Comparison of ENCODE assay signal across 17 cellular contexts in the genomic region with DNA sequence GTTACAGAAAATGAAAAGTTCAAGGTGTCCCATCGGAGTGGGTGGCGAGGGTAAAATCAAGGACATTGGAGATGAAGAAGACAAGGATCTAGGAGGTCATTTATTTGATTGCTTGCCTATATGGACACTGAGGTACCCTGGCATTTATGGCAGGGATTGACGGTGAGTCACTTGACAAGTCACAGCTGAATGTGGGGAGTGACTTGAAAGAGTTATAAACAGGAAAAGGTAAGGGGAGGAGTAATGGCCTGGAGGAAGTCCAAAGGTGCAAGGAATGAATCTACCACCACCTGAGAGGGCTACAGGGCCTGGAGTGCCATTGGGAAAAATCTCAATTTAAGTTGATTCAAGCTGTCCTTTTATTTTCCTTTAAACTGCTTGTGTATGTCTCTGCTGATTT. TPM values are rescaled to one million over a fixed set of nuclear protein-coding genes. Genes with fewer than 3 reads are reported as not detected.
DNase-seq lines count a peak whose midpoint lies in the region; ATAC-seq and TF ChIP-seq lines count a peak whose summit lies in the region.
"Had no signal": no experiment of that assay in that cellular context is flagged by ENCODE, and none has a peak within 500 bp of the region (broad histone marks: within the 10 kb centered on the region; RNA-seq: fewer than 3 reads in every experiment).

No MANE protein-coding gene starts in this region.

- CTCF ChIA-PET in PC-9 (lab: Charles Lee), result no interaction called here
- CTCF ChIA-PET in activated CD4-positive, alpha-beta T cell treated with anti-CD3 and anti-CD28 coated beads for 36 hours (lab: Charles Lee), result interaction anchor here (1.0 to 1.8 kb wide), 4 partner anchors 9 to 135 kb away, joined by 3 to 12 read pairs (median 4); partner anchors contain the start of gene SGO1

- no peak overlapping the region for H3K27ac ChIP-seq in colonic mucosa
- no peak overlapping the region for H3K27ac ChIP-seq in PC-9

- H3K36me3 Mint-ChIP-seq in activated CD4-positive, alpha-beta T cell treated with anti-CD3 and anti-CD28 coated beads for 36 hours (ENCODE audit: low read depth), result no peaks in the 10 kb centered on the region
- H3K36me3 Mint-ChIP-seq: CD8-positive, alpha-beta T cell had no signal

- POLR2A ChIA-PET in PC-9 (lab: Charles Lee; ENCODE audit: unreplicated experiment), result no interaction called here
- POLR2A ChIA-PET in activated CD4-positive, alpha-beta T cell treated with anti-CD3 and anti-CD28 coated beads for 36 hours (lab: Charles Lee), result interaction anchor here (0.6 kb wide), 1 partner anchor 1051 kb away, joined by 4 read pairs; no protein-coding TSS in a partner anchor

- H3K9ac ChIP-seq in colonic mucosa (ENCODE audit: low read depth in 2 of 2, low read length in 2 of 2), result no peak overlapping the region

- H3F3A ChIP-seq in PC-9 (ENCODE audit: insufficient read depth, low read depth), result no peaks in the 10 kb centered on the region

- H3K4me1 Mint-ChIP-seq in activated CD4-positive, alpha-beta T cell treated with anti-CD3 and anti-CD28 coated beads for 36 hours, result peaks cover 5% of the 10 kb centered on the region
- H3K4me1 Mint-ChIP-seq: B cell had no signal

- H3K9me3 Mint-ChIP-seq in activated CD4-positive, alpha-beta T cell treated with anti-CD3 and anti-CD28 coated beads for 36 hours (ENCODE audit: low read depth), result no peaks in the 10 kb centered on the region
- H3K9me3 Mint-ChIP-seq: CD8-positive, alpha-beta T cell had no signal

- no peak overlapping the region for H3K4me2 ChIP-seq in PC-9

- H3K27me3 Mint-ChIP-seq in activated CD4-positive, alpha-beta T cell treated with anti-CD3 and anti-CD28 coated beads for 36 hours, result no peaks in the 10 kb centered on the region
- H3K27me3 Mint-ChIP-seq: B cell had no signal

- H3K36me3 ChIP-seq in colonic mucosa, result no peaks in the 10 kb centered on the region
- H3K36me3 ChIP-seq in PC-9 (ENCODE audit: low read depth), result no peaks in the 10 kb centered on the region

- H3K4me3 ChIP-seq in colonic mucosa (no peak overlapping the region), PC-9 (no peak overlapping the region)

- no TSS peak for BruUV-seq in PC-9 (replicated peaks; lab: Mats Ljungman, UMichigan)

- H3K27ac Mint-ChIP-seq in activated CD4-positive, alpha-beta T cell treated with anti-CD3 and anti-CD28 coated beads for 36 hours, result no peak overlapping the region
- H3K27ac Mint-ChIP-seq: B cell; CD8-positive, alpha-beta T cell had no signal

- intact Hi-C loops in colonic mucosa (cut with DNase I) (no loop called here), left colon (cut with DNase I, micrococcal nuclease) (no loop called here), PC-9 (cut with micrococcal nuclease; ENCODE audit: unreplicated experiment) (no loop called here)
- intact Hi-C loops in activated CD4-positive, alpha-beta T cell treated with anti-CD3 and anti-CD28 coated beads for 36 hours (cut with DNase I, micrococcal nuclease), result no loop called here

- H3K4me3 Mint-ChIP-seq in activated CD4-positive, alpha-beta T cell treated with anti-CD3 and anti-CD28 coated beads for 36 hours, result no peak overlapping the region
- H3K4me3 Mint-ChIP-seq: B cell; CD8-positive, alpha-beta T cell had no signal

- no peaks in the 10 kb centered on the region for H3K9me3 ChIP-seq in colonic mucosa
- no peaks in the 10 kb centered on the region for H3K9me3 ChIP-seq in PC-9 (ENCODE audit: insufficient read depth, low read depth)

- ATAC-seq in left colon, result peak; percentile 100
- ATAC-seq in activated CD4-positive, alpha-beta T cell treated with anti-CD3 and anti-CD28 coated beads for 36 hours, result no peak
- ATAC-seq: CD8-positive, alpha-beta T cell had no signal

- H3K79me2 ChIP-seq in PC-9 (ENCODE audit: low read depth), result no peaks in the 10 kb centered on the region

- TF ChIP-seq CTCF in colonic mucosa (IDR thresholded peaks at IDR 0.05) (no peak), PC-9 (conservative IDR thresholded peaks at IDR 0.05) (no peak)

- DNase-seq in ELR (ENCODE audit: low read depth), result peak; percentile 14
- peak; percentile 63 for DNase-seq in M059J (ENCODE audit: low read depth)
- DNase-seq in colonic mucosa, result peak; percentile 44
- DNase-seq in left colon, result peak; percentile 6 to 35
- no peak for DNase-seq in NCI-H524 (lab: John Stamatoyannopoulos, UW)
- no peak for DNase-seq in activated T-cell treated with anti-CD3 and anti-CD28 coated beads, Interleukin-2, amount 50 U/mL, for 48 hours
- no peak for DNase-seq in PC-9
- DNase-seq in activated CD4-positive, alpha-beta T cell treated with anti-CD3 and anti-CD28 coated beads for 36 hours, result no peak
- DNase-seq: CD8-positive, alpha-beta T cell; EL; HCEC 1CT; KG1; NCI-H1105 treated with DMSO at 0.1 percent for 48 hours; NCI-H187 treated with DMSO at 0.1 percent for 48 hours; NCI-H2171; NCI-H446 treated with DMSO at 0.1 percent for 48 hours had no signal

- no peak overlapping the region for H2AFZ ChIP-seq in PC-9

- H3K4me1 ChIP-seq in colonic mucosa (no peaks in the 10 kb centered on the region), PC-9 (replicated peaks; ENCODE audit: insufficient read depth) (0 out of 2 replicates have a peak, but pooled peaks cover 6% of the 10 kb centered on the region)

- H3K27me3 ChIP-seq in colonic mucosa (no peaks in the 10 kb centered on the region), PC-9 (ENCODE audit: insufficient read depth, low read depth) (no peaks in the 10 kb centered on the region)

- H3K9me2 ChIP-seq in PC-9 (ENCODE audit: insufficient read depth), result no peaks in the 10 kb centered on the region

- H4K20me1 ChIP-seq in PC-9 (ENCODE audit: insufficient read depth), result no peaks in the 10 kb centered on the region

RNA-seq across cellular contexts. Expression of gene SGO1, which starts 11.8 kb away (rescaled TPM):
- total RNA-seq in M059J (2014; rRNA removed; shearing (Covaris generic)), result 21.0 and 21.1 TPM in 2 replicates
- 10 to 100 TPM in 1 of 2 donors, 1 to 10 TPM in 1; 4.0 to 19.5 TPM for total RNA-seq in colonic mucosa
- 1 to 10 TPM; 2.8 to 4.8 TPM for total RNA-seq in left colon
- 18.3 and 26.3 TPM in 2 replicates for total RNA-seq in PC-9 (2021)
- total RNA-seq in activated CD4-positive, alpha-beta T cell treated with anti-CD3 and anti-CD28 coated beads for 36 hours, result 10 to 100 TPM; 29.4 to 39.2 TPM

Comparison
In these comparisons a context has a peak if more than half of its experiments do, and no peak if none do; other contexts are left out.
1. DNase-seq: peak in ELR (single experiment), M059J (single experiment), colonic mucosa (single experiment) and left colon (2 of 2); none in NCI-H524 (0 of 2), activated T-cell treated with anti-CD3 and anti-CD28 coated beads, Interleukin-2, amount 50 U/mL, for 48 hours (0 of 2), PC-9 (0 of 2) and activated CD4-positive, alpha-beta T cell treated with anti-CD3 and anti-CD28 coated beads for 36 hours (single experiment).